13 cellular contexts compared by ENCODE assay signal in genomic region chr10:3478153-3478552, GRCh38.
A peak's percentile ranks its signal among the peaks of the same experiment; 100 is the strongest.
DNase-seq lines count a peak whose midpoint lies in the region; ATAC-seq and TF ChIP-seq lines count a peak whose summit lies in the region.
"Had no signal": no experiment of that assay in that cellular context is flagged by ENCODE, and none has a peak within 500 bp of the region (broad histone marks: within the 10 kb centered on the region; RNA-seq: fewer than 3 reads in every experiment).

No MANE protein-coding gene starts in this region.

- intact Hi-C loops in spleen (cut with DNase I; ENCODE audit: low total_unique reads) = no loop called here

- H3K9me3 ChIP-seq in trophoblast cell (ENCODE audit: insufficient read depth, low read depth, low read length) (peaks cover 2% of the 10 kb centered on the region), T-helper 17 cell (ENCODE audit: control insufficient read depth, low read length, poor library complexity, severe bottlenecking) (no peaks in the 10 kb centered on the region), spleen (no peaks in the 10 kb centered on the region)
- H3K9me3 ChIP-seq: right lobe of liver, vagina had no signal

- H3K9ac ChIP-seq in trophoblast cell (ENCODE audit: low read length) = no peak overlapping the region

- H3K27me3 ChIP-seq in trophoblast cell (ENCODE audit: insufficient read depth, low read length) = no peaks in the 10 kb centered on the region
- H3K27me3 ChIP-seq in spleen (replicated peaks in 1 of 7) = no peaks in the 10 kb centered on the region
- H3K27me3 ChIP-seq: right lobe of liver, vagina had no signal

- H3K18ac ChIP-seq in trophoblast cell (ENCODE audit: low read length) = no peak overlapping the region

- no peak overlapping the region for H2BK5ac ChIP-seq in trophoblast cell (ENCODE audit: low read depth, low read length, poor library complexity)

- ATAC-seq in GM19035 (IDR thresholded peaks at IDR 0.05; ENCODE audit: unreplicated experiment) = peak; percentile 52
- peak; percentile 59 for ATAC-seq in GM21737 (IDR thresholded peaks at IDR 0.05; ENCODE audit: unreplicated experiment)
- peak; percentile 50 for ATAC-seq in HG03342 (IDR thresholded peaks at IDR 0.05; ENCODE audit: unreplicated experiment)
- no peak for ATAC-seq in T-helper 17 cell
- no peak for ATAC-seq in GM19397 (IDR thresholded peaks at IDR 0.05; ENCODE audit: unreplicated experiment)
- ATAC-seq: right lobe of liver had no signal

- H3K27ac Mint-ChIP-seq in T-helper 17 cell = no peak overlapping the region
- H3K27ac Mint-ChIP-seq: naive thymus-derived CD4-positive, alpha-beta T cell had no signal

- no peak overlapping the region for H2AFZ ChIP-seq in trophoblast cell (ENCODE audit: insufficient read depth, low read length, poor library complexity)

- no peak overlapping the region for H3K27ac ChIP-seq in trophoblast cell (ENCODE audit: low read depth, low read length)
- H3K27ac ChIP-seq in spleen = no peak overlapping the region
- H3K27ac ChIP-seq: right lobe of liver had no signal

- no peak for TF ChIP-seq CTCF in spleen (IDR thresholded peaks at IDR 0.05 in 8 of 11, conservative IDR thresholded peaks at IDR 0.05 in 3 of 11)

- H3K27me3 Mint-ChIP-seq in T-helper 17 cell = peaks cover 10% of the 10 kb centered on the region

- WGBS in trophoblast cell (ENCODE audit: extremely low coverage, insufficient coverage, insufficient read length) = no CpG with 5 or more reads among the region's 2 CpGs
- 86 to 96% (median 88%) methylated on average over 2 of the region's 2 CpGs for WGBS in spleen, 5 donors

- H3K79me1 ChIP-seq in trophoblast cell (ENCODE audit: low read length) = peaks cover 5% of the 10 kb centered on the region

- no peaks in the 10 kb centered on the region for H3K36me3 ChIP-seq in trophoblast cell (ENCODE audit: control insufficient read depth in 1 of 2, insufficient read depth in 2 of 2, low read length in 2 of 2)
- H3K36me3 ChIP-seq in spleen = no peaks in the 10 kb centered on the region
- H3K36me3 ChIP-seq: right lobe of liver, vagina had no signal

- no peaks in the 10 kb centered on the region for H3K79me2 ChIP-seq in trophoblast cell (ENCODE audit: control insufficient read depth, insufficient read depth, low read length, poor library complexity)

- H2AK5ac ChIP-seq in trophoblast cell (ENCODE audit: low read length) = no peak overlapping the region

- H3K4ac ChIP-seq in trophoblast cell (ENCODE audit: low read depth, low read length) = no peak overlapping the region

- H2BK120ac ChIP-seq in trophoblast cell (ENCODE audit: insufficient read depth, low read length, poor library complexity) = no peak overlapping the region

- H4K12ac ChIP-seq in trophoblast cell (ENCODE audit: low read depth, low read length) = no peak overlapping the region

- H3K36me3 Mint-ChIP-seq in T-helper 17 cell (ENCODE audit: low read depth) = no peaks in the 10 kb centered on the region

- H3K4me1 Mint-ChIP-seq in T-helper 17 cell = peaks cover 17% of the 10 kb centered on the region

- DNase-seq in trophoblast cell (no peak), T-helper 17 cell (no peak), NCI-H2227 treated with DMSO at 0.1 percent for 48 hours (lab: John Stamatoyannopoulos, UW) (no peak), spleen (no peak)
- DNase-seq: activated naive CD4-positive, alpha-beta T cell treated with Interleukin-2 at 50 U/mL for 16 hours; naive thymus-derived CD4-positive, alpha-beta T cell; NCI-H526 treated with DMSO at 0.1 percent for 48 hours; right lobe of liver had no signal

- no peak overlapping the region for H4K8ac ChIP-seq in trophoblast cell (ENCODE audit: low read depth, low read length)

- no peak overlapping the region for H3K14ac ChIP-seq in trophoblast cell (ENCODE audit: low read length)

- H3K4me3 Mint-ChIP-seq in T-helper 17 cell = no peak overlapping the region
- H3K4me3 Mint-ChIP-seq: naive thymus-derived CD4-positive, alpha-beta T cell had no signal

- no peak overlapping the region for H4K91ac ChIP-seq in trophoblast cell (ENCODE audit: low read depth, low read length)

- no peak for TF ChIP-seq POLR2A in spleen (IDR thresholded peaks at IDR 0.05)

- H3K4me2 ChIP-seq in trophoblast cell (ENCODE audit: low read length) = no peak overlapping the region

- H3K4me3 ChIP-seq in trophoblast cell (ENCODE audit: low read depth, low read length) (no peak overlapping the region), spleen (no peak overlapping the region)
- H3K4me3 ChIP-seq: right lobe of liver, vagina had no signal

- H3K4me1 ChIP-seq in trophoblast cell (ENCODE audit: control insufficient read depth in 1 of 2, insufficient read depth in 2 of 2, low read length in 2 of 2) (peaks cover 4 to 12% of the 10 kb centered on the region in 2 experiments), spleen (peaks cover 0 to 20% (median 16%) of the 10 kb centered on the region in 6 donors)
- H3K4me1 ChIP-seq: right lobe of liver had no signal

- peak overlapping the region; percentile 54 for H2BK12ac ChIP-seq in trophoblast cell (ENCODE audit: low read length)

- no peak overlapping the region for H3K23ac ChIP-seq in trophoblast cell (ENCODE audit: low read length)

Comparison
In these comparisons a context has a peak if more than half of its experiments do, and no peak if none do; other contexts are left out.
1. ATAC-seq: peak in GM19035 (single experiment), GM21737 (single experiment) and HG03342 (single experiment); none in T-helper 17 cell (single experiment) and GM19397 (single experiment).